In genomic region chr13:66207610-66208009, GRCh38 we compare ENCODE assay signal across 14 cellular contexts.
DNase-seq lines count a peak whose midpoint lies in the region; TF ChIP-seq lines count a peak whose summit lies in the region.
"Had no signal": no experiment of that assay in that cellular context is flagged by ENCODE, and none has a peak within 500 bp of the region (broad histone marks: within the 10 kb centered on the region; RNA-seq: fewer than 3 reads in every experiment).

No MANE protein-coding gene starts in this region.

- no peaks in the 10 kb centered on the region for H3K79me2 ChIP-seq in smooth muscle cell (ENCODE audit: low read depth)

- no peaks in the 10 kb centered on the region for H4K20me1 ChIP-seq in smooth muscle cell (ENCODE audit: low read depth)
- H4K20me1 ChIP-seq: BLaER1 had no signal

- H3K27me3 Mint-ChIP-seq in HFFc6 (ENCODE audit: insufficient read depth) = no peaks in the 10 kb centered on the region
- H3K27me3 Mint-ChIP-seq: CD4-positive, alpha-beta memory T cell had no signal

- H3K27ac ChIP-seq in smooth muscle cell (ENCODE audit: low read depth) = peak overlapping the region; percentile 9
- H3K27ac ChIP-seq: BLaER1, GM23248 had no signal

- TF ChIP-seq CTCF in HFFc6 (IDR thresholded peaks at IDR 0.05) (no peak), smooth muscle cell (IDR thresholded peaks at IDR 0.05; ENCODE audit: borderline replicate concordance, insufficient read depth, poor library complexity, severe bottlenecking) (no peak)

- 43% methylated on average over 1 of the region's 1 CpG for WGBS in smooth muscle cell (ENCODE audit: low lambda C conversion rate)

- peak overlapping the region; percentile 42; the same call in 1 of the 2 replicates for H3K27ac Mint-ChIP-seq in HFFc6
- H3K27ac Mint-ChIP-seq: CD14-positive monocyte; CD4-positive, alpha-beta memory T cell had no signal

- H3K36me3 ChIP-seq in smooth muscle cell (ENCODE audit: low read depth) = no peaks in the 10 kb centered on the region
- H3K36me3 ChIP-seq: BLaER1, HAP-1 had no signal

- no peak overlapping the region for H3K4me3 Mint-ChIP-seq in HFFc6
- H3K4me3 Mint-ChIP-seq: CD14-positive monocyte; CD4-positive, alpha-beta memory T cell had no signal

- H3K27me3 ChIP-seq in smooth muscle cell (ENCODE audit: low read depth) = no peaks in the 10 kb centered on the region
- H3K27me3 ChIP-seq: BLaER1 had no signal

- H3K36me3 Mint-ChIP-seq in HFFc6 (ENCODE audit: low read depth) = no peaks in the 10 kb centered on the region
- H3K36me3 Mint-ChIP-seq: CD14-positive monocyte; CD4-positive, alpha-beta memory T cell had no signal

- H3K9me3 Mint-ChIP-seq in HFFc6 = no peaks in the 10 kb centered on the region

- no peaks in the 10 kb centered on the region for H3K9me3 ChIP-seq in smooth muscle cell (replicated peaks; ENCODE audit: low read depth)
- H3K9me3 ChIP-seq: BLaER1, HAP-1 had no signal

- no peak overlapping the region for H3K4me3 ChIP-seq in smooth muscle cell
- H3K4me3 ChIP-seq: BLaER1, GM23248, HAP-1 had no signal

- DNase-seq in EH (ENCODE audit: low read depth) = peak; percentile 57
- peak; percentile 25 for DNase-seq in HFFc6
- DNase-seq in iris pigment epithelial cell (ENCODE audit: low read depth) = peak; percentile 44
- no peak for DNase-seq in smooth muscle cell (lab: John Stamatoyannopoulos, UW; ENCODE audit: unreplicated experiment)
- no peak for DNase-seq in glomerular visceral epithelial cell (ENCODE audit: extremely low spot score)
- no peak for DNase-seq in Kasumi-1 (lab: John Stamatoyannopoulos, UW)
- DNase-seq in activated gamma-delta T cell (lab: John Stamatoyannopoulos, UW) = no peak
- DNase-seq: 8988T; CD4-positive, alpha-beta memory T cell; DMS79 treated with DMSO at 0.1 percent for 48 hours; GM23248 had no signal

- no peak overlapping the region for H2AFZ ChIP-seq in smooth muscle cell (ENCODE audit: low read depth)
- H2AFZ ChIP-seq: GM23248 had no signal

- H3K4me1 Mint-ChIP-seq in HFFc6 (ENCODE audit: low read depth) = peaks cover 39% of the 10 kb centered on the region
- H3K4me1 Mint-ChIP-seq: CD14-positive monocyte; CD4-positive, alpha-beta memory T cell had no signal

- peaks cover 10% of the 10 kb centered on the region for H3K4me1 ChIP-seq in smooth muscle cell (ENCODE audit: low read depth)
- H3K4me1 ChIP-seq: BLaER1, HAP-1 had no signal

- no peak overlapping the region for H3K4me2 ChIP-seq in smooth muscle cell
- H3K4me2 ChIP-seq: BLaER1 had no signal

- H3K9ac ChIP-seq in smooth muscle cell (ENCODE audit: low read depth) = no peak overlapping the region
- H3K9ac ChIP-seq: BLaER1, GM23248 had no signal

- H3F3A ChIP-seq in smooth muscle cell (ENCODE audit: low read depth) = peaks cover 15% of the 10 kb centered on the region

Comparison
In these comparisons a context has a peak if more than half of its experiments do, and no peak if none do; other contexts are left out.
1. DNase-seq: peak in EH (single experiment), HFFc6 (single experiment) and iris pigment epithelial cell (single experiment); none in smooth muscle cell (single experiment), glomerular visceral epithelial cell (single experiment), Kasumi-1 (0 of 2) and activated gamma-delta T cell (single experiment).